21 cellular contexts compared by ENCODE assay signal in genomic region chr17:70217571-70217970, GRCh38. TPM values are rescaled to one million over a fixed set of nuclear protein-coding genes. Genes with fewer than 3 reads are reported as not detected.
DNase-seq lines count a peak whose midpoint lies in the region; ATAC-seq, FAIRE-seq and TF ChIP-seq lines count a peak whose summit lies in the region.
"Had no signal": no experiment of that assay in that cellular context is flagged by ENCODE, and none has a peak within 500 bp of the region (broad histone marks: within the 10 kb centered on the region; RNA-seq: fewer than 3 reads in every experiment).

No MANE protein-coding gene starts in this region.

- H3K36me3 ChIP-seq in K562 (ENCODE audit: control insufficient read depth, insufficient read depth, low read length) = no peaks in the 10 kb centered on the region
- H3K36me3 ChIP-seq: BLaER1 had no signal

- in situ Hi-C loops in K562 (cut with MboI) = no loop called here

- H3K9me3 ChIP-seq in K562 (replicated peaks; ENCODE audit: control insufficient read depth, insufficient read depth, low read depth, low read length) = no peaks in the 10 kb centered on the region

- TF ChIP-seq RAD21 in K562 (CRISPR knock-in tag; conservative IDR thresholded peaks at IDR 0.05 in 1 of 2, IDR thresholded peaks at IDR 0.05 in 1 of 2) = no peak

- ATAC-seq in K562 = no peak
- ATAC-seq: HepG2 had no signal

- FAIRE-seq in K562 (lab: Jason Lieb, UNC) = no peak
- FAIRE-seq: GM12891, GM19239, H1, HepG2 had no signal

- WGBS in K562 (ENCODE audit: insufficient coverage, low coverage, missing lambda C conversion rate) = 0% methylated on average over 1 of the region's 1 CpG

- no peaks in the 10 kb centered on the region for H3K27me3 ChIP-seq in K562 (ENCODE audit: control insufficient read depth in 2 of 2, insufficient read depth in 2 of 2, low read length in 2 of 2)
- H3K27me3 ChIP-seq: BLaER1 had no signal

- no peak overlapping the region for H3K4me2 ChIP-seq in K562 (ENCODE audit: insufficient read depth, low read length)
- H3K4me2 ChIP-seq: BLaER1 had no signal

- H4K20me1 ChIP-seq in K562 (replicated peaks; ENCODE audit: control insufficient read depth, insufficient read depth, low read length) = no peaks in the 10 kb centered on the region
- H4K20me1 ChIP-seq: BLaER1 had no signal

- H3K79me2 ChIP-seq in K562 (ENCODE audit: control insufficient read depth, insufficient read depth, low read length) = no peaks in the 10 kb centered on the region

- intact Hi-C loops in K562 (cut with micrococcal nuclease) = no loop called here

- no peaks in the 10 kb centered on the region for H3K4me1 ChIP-seq in K562 (replicated peaks in 1 of 2; ENCODE audit: control insufficient read depth in 2 of 2, insufficient read depth in 2 of 2, low read length in 2 of 2)

- no peak overlapping the region for H3K27ac ChIP-seq in K562 (ENCODE audit: extremely low read depth, low read depth, low read length)
- H3K27ac ChIP-seq: BLaER1 had no signal

- DNase-seq in NOMO-1 treated with DMSO at 0.1 percent for 48 hours (lab: John Stamatoyannopoulos, UW; ENCODE audit: unreplicated experiment) = peak; percentile 24
- no peak for DNase-seq in NOMO-1 treated with dmso at 0.1 percent for 144 hours (lab: John Stamatoyannopoulos, UW; ENCODE audit: unreplicated experiment)
- peak; percentile 12 for DNase-seq in CD1c-positive myeloid dendritic cell (ENCODE audit: extremely low spot score)
- DNase-seq in MV-4-11 (lab: John Stamatoyannopoulos, UW) = peak; percentile 30
- no peak for DNase-seq in K562 (ENCODE audit: extremely low read depth in 1 of 4, low spot score in 3 of 4)
- no peak for DNase-seq in NCI-H748 (lab: John Stamatoyannopoulos, UW; ENCODE audit: unreplicated experiment)
- DNase-seq in activated naive CD4-positive, alpha-beta T cell (lab: John Stamatoyannopoulos, UW) = no peak
- DNase-seq: 8988T; CD8-positive, alpha-beta memory T cell; COR-L47; DMS 273 treated with DMSO at 0.1 percent for 48 hours; DMS53; DND-41; EL; H9 had no signal

- no peaks in the 10 kb centered on the region for H3K9me1 ChIP-seq in K562 (ENCODE audit: control insufficient read depth, insufficient read depth, low read length)

- H2AFZ ChIP-seq in K562 (ENCODE audit: low read depth, low read length) = no peak overlapping the region

- no peak overlapping the region for H3K4me3 ChIP-seq in K562
- H3K4me3 ChIP-seq: BLaER1 had no signal

- POLR2A ChIA-PET in K562 (lab: Yijun Ruan, JAX) = no interaction called here

- TF ChIP-seq CTCF in K562 (IDR thresholded peaks at IDR 0.05 in 2 of 3, conservative IDR thresholded peaks at IDR 0.05 in 1 of 3; ENCODE audit: insufficient read depth in 2 of 3, low read depth in 1 of 3, low read length in 3 of 3) = no peak

- TF ChIP-seq EP300 in K562 (IDR thresholded peaks at IDR 0.05; ENCODE audit: low read length) = no peak

- no peak for TF ChIP-seq POLR2A in K562 (conservative IDR thresholded peaks at IDR 0.05)

- CTCF ChIA-PET in K562 (lab: Yijun Ruan, JAX; ENCODE audit: low intra/inter-chr PET ratio) = no interaction called here

- BruUV-seq in K562 (replicated peaks; lab: Mats Ljungman, UMichigan) = no TSS peak

- no peak overlapping the region for H3K9ac ChIP-seq in K562 (ENCODE audit: insufficient read depth in 1 of 2, low read depth in 2 of 2, low read length in 2 of 2)
- H3K9ac ChIP-seq: BLaER1 had no signal

TF ChIP-seq in K562, 482 proteins besides CTCF, POLR2A, EP300 and RAD21:
- TF ChIP-seq TAF15 (IDR thresholded peaks at IDR 0.05; ENCODE audit: low read depth, low read length) (no peak), NBN (IDR thresholded peaks at IDR 0.05; ENCODE audit: low read depth) (no peak), ZNF512 (tag; IDR thresholded peaks at IDR 0.05) (0 out of 2 replicates have a peak, but pooled peaks have one; percentile 50)

RNA-seq across cellular contexts. Expression of gene KCNJ2, which starts 48.2 kb away (rescaled TPM):
- 0.12 TPM in 1 of 2 replicates, not detected in the other for total RNA-seq in K562 (2011; cell fraction: chromatin; rRNA removed; ENCODE audit: low replicate concordance)
- total RNA-seq in K562 (2011; cell fraction: nucleolus; rRNA removed) = not detected in 2 replicates
- total RNA-seq in K562 (2011; cell fraction: nucleoplasm; rRNA removed) = not detected in 2 replicates
- not detected in 2 replicates for total RNA-seq in K562 (2014; rRNA removed)
- not detected in 2 replicates for total RNA-seq in K562 (2014; rRNA removed; fragmentation: Illumina TruSeq; extraction: Trizol)
- total RNA-seq in K562 (2015; rRNA removed; fragmentation: Illumina TruSeq; extraction: Trizol) = not detected in 2 replicates
- total RNA-seq in K562 (2021) = not detected in 2 replicates
- not detected in 2 replicates for polyA plus RNA-seq in K562 (2011; rRNA removed)
- not detected in 2 replicates for polyA plus RNA-seq in K562 (2011; cell fraction: cytosol; rRNA removed)
- polyA plus RNA-seq in K562 (2011; cell fraction: nucleus; rRNA removed) = not detected in 2 replicates
- polyA plus RNA-seq in K562 (2012) = not detected in 2 replicates
- not detected in 2 replicates for polyA plus RNA-seq in K562 (2014; fragmentation: Illumina TruSeq; extraction: Trizol)
- not detected for polyA plus RNA-seq in K562 (2014; fragmentation: Nextera tagmentation; extraction: Ambion mirVana)
- not detected in 2 replicates for polyA plus RNA-seq in K562 (2014; rRNA removed)
- 0.04 TPM in 1 of 2 replicates, not detected in the other for polyA minus RNA-seq in K562 (2011; rRNA and poly(A)+ RNA removed)
- not detected in 2 replicates for polyA minus RNA-seq in K562 (2011; cell fraction: cytosol; rRNA and poly(A)+ RNA removed)
- not detected in 2 replicates for polyA minus RNA-seq in K562 (2011; cell fraction: nucleus; rRNA and poly(A)+ RNA removed)
- total RNA-seq: A673; CD8-positive, alpha-beta memory T cell; HepG2 had no signal
- polyA plus RNA-seq: CD8-positive, alpha-beta memory T cell; HepG2 had no signal

Comparison
In these comparisons a context has a peak if more than half of its experiments do, and no peak if none do; other contexts are left out.
1. DNase-seq: peak in NOMO-1 treated with DMSO at 0.1 percent for 48 hours (single experiment), CD1c-positive myeloid dendritic cell (single experiment) and MV-4-11 (single experiment); none in NOMO-1 treated with dmso at 0.1 percent for 144 hours (single experiment), K562 (0 of 4), NCI-H748 (single experiment) and activated naive CD4-positive, alpha-beta T cell (0 of 4).